2 cellular contexts compared by ENCODE assay signal in the genomic region with DNA sequence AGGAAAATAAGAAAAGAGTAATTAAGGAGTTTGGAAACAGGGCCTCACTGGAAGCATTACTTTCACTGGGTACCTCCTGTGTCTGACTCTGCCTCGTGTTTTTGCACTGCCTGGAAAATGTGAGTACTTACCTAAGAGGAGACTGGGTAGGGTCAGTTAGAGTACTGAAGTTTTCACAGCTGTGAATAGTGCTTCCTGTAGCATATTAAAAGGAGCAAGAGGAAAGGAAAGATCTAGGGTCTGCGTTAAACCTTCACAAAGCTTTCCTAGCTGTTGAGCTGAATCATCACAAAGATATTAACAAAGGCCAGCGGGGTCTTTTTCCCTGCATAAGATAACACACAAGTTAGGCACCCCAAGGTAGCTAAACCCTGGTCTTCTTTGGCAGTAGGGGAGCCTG.
TF ChIP-seq lines count a peak whose summit lies in the region.

No MANE protein-coding gene starts in this region.

TF ChIP-seq in GM23338, 12 proteins besides CTCF, POLR2A, EP300 and RAD21 (continued from another document):
- TF ChIP-seq, protein P1, sequence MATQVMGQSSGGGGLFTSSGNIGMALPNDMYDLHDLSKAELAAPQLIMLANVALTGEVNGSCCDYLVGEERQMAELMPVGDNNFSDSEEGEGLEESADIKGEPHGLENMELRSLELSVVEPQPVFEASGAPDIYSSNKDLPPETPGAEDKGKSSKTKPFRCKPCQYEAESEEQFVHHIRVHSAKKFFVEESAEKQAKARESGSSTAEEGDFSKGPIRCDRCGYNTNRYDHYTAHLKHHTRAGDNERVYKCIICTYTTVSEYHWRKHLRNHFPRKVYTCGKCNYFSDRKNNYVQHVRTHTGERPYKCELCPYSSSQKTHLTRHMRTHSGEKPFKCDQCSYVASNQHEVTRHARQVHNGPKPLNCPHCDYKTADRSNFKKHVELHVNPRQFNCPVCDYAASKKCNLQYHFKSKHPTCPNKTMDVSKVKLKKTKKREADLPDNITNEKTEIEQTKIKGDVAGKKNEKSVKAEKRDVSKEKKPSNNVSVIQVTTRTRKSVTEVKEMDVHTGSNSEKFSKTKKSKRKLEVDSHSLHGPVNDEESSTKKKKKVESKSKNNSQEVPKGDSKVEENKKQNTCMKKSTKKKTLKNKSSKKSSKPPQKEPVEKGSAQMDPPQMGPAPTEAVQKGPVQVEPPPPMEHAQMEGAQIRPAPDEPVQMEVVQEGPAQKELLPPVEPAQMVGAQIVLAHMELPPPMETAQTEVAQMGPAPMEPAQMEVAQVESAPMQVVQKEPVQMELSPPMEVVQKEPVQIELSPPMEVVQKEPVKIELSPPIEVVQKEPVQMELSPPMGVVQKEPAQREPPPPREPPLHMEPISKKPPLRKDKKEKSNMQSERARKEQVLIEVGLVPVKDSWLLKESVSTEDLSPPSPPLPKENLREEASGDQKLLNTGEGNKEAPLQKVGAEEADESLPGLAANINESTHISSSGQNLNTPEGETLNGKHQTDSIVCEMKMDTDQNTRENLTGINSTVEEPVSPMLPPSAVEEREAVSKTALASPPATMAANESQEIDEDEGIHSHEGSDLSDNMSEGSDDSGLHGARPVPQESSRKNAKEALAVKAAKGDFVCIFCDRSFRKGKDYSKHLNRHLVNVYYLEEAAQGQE (IDR thresholded peaks at IDR 0.05; ENCODE audit: unreplicated experiment) = no peak
- no peak for TF ChIP-seq CREB1 (CRISPR knock-in tag; IDR thresholded peaks at IDR 0.05; ENCODE audit: low read depth)
- TF ChIP-seq STAT1 (IDR thresholded peaks at IDR 0.05; ENCODE audit: unreplicated experiment) = no peak
- TF ChIP-seq EZH2 (IDR thresholded peaks at IDR 0.05; ENCODE audit: low read depth, unreplicated experiment) = no peak
- no peak for TF ChIP-seq ZNF114 (CRISPR knock-in tag; IDR thresholded peaks at IDR 0.05)
- TF ChIP-seq ZNF331 (CRISPR knock-in tag; IDR thresholded peaks at IDR 0.05; ENCODE audit: low read depth) = no peak
- no peak for TF ChIP-seq POLR2AphosphoS5 (IDR thresholded peaks at IDR 0.05; ENCODE audit: low read depth)
- no peak for TF ChIP-seq JUNB (IDR thresholded peaks at IDR 0.05; ENCODE audit: unreplicated experiment)
- TF ChIP-seq EZH2phosphoT487 (IDR thresholded peaks at IDR 0.05; ENCODE audit: unreplicated experiment) = no peak
- TF ChIP-seq, protein P2, sequence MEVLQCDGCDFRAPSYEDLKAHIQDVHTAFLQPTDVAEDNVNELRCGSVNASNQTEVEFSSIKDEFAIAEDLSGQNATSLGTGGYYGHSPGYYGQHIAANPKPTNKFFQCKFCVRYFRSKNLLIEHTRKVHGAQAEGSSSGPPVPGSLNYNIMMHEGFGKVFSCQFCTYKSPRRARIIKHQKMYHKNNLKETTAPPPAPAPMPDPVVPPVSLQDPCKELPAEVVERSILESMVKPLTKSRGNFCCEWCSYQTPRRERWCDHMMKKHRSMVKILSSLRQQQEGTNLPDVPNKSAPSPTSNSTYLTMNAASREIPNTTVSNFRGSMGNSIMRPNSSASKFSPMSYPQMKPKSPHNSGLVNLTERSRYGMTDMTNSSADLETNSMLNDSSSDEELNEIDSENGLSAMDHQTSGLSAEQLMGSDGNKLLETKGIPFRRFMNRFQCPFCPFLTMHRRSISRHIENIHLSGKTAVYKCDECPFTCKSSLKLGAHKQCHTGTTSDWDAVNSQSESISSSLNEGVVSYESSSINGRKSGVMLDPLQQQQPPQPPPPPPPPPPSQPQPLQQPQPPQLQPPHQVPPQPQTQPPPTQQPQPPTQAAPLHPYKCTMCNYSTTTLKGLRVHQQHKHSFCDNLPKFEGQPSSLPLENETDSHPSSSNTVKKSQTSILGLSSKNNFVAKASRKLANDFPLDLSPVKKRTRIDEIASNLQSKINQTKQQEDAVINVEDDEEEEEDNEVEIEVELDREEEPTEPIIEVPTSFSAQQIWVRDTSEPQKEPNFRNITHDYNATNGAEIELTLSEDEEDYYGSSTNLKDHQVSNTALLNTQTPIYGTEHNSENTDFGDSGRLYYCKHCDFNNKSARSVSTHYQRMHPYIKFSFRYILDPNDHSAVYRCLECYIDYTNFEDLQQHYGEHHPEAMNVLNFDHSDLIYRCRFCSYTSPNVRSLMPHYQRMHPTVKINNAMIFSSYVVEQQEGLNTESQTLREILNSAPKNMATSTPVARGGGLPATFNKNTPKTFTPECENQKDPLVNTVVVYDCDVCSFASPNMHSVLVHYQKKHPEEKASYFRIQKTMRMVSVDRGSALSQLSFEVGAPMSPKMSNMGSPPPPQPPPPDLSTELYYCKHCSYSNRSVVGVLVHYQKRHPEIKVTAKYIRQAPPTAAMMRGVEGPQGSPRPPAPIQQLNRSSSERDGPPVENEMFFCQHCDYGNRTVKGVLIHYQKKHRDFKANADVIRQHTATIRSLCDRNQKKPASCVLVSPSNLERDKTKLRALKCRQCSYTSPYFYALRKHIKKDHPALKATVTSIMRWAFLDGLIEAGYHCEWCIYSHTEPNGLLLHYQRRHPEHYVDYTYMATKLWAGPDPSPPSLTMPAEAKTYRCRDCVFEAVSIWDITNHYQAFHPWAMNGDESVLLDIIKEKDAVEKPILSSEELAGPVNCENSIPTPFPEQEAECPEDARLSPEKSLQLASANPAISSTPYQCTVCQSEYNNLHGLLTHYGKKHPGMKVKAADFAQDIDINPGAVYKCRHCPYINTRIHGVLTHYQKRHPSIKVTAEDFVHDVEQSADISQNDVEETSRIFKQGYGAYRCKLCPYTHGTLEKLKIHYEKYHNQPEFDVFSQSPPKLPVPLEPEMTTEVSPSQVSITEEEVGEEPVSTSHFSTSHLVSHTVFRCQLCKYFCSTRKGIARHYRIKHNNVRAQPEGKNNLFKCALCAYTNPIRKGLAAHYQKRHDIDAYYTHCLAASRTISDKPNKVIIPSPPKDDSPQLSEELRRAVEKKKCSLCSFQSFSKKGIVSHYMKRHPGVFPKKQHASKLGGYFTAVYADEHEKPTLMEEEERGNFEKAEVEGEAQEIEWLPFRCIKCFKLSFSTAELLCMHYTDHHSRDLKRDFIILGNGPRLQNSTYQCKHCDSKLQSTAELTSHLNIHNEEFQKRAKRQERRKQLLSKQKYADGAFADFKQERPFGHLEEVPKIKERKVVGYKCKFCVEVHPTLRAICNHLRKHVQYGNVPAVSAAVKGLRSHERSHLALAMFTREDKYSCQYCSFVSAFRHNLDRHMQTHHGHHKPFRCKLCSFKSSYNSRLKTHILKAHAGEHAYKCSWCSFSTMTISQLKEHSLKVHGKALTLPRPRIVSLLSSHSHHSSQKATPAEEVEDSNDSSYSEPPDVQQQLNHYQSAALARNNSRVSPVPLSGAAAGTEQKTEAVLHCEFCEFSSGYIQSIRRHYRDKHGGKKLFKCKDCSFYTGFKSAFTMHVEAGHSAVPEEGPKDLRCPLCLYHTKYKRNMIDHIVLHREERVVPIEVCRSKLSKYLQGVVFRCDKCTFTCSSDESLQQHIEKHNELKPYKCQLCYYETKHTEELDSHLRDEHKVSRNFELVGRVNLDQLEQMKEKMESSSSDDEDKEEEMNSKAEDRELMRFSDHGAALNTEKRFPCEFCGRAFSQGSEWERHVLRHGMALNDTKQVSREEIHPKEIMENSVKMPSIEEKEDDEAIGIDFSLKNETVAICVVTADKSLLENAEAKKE (CRISPR knock-in tag; IDR thresholded peaks at IDR 0.05) = no peak

TF ChIP-seq in SK-N-SH treated with all-trans-retinoic acid at 6 μM for 48 hours, 23 proteins besides CTCF, POLR2A, EP300 and RAD21 (continued from another document):
- TF ChIP-seq, protein P3, sequence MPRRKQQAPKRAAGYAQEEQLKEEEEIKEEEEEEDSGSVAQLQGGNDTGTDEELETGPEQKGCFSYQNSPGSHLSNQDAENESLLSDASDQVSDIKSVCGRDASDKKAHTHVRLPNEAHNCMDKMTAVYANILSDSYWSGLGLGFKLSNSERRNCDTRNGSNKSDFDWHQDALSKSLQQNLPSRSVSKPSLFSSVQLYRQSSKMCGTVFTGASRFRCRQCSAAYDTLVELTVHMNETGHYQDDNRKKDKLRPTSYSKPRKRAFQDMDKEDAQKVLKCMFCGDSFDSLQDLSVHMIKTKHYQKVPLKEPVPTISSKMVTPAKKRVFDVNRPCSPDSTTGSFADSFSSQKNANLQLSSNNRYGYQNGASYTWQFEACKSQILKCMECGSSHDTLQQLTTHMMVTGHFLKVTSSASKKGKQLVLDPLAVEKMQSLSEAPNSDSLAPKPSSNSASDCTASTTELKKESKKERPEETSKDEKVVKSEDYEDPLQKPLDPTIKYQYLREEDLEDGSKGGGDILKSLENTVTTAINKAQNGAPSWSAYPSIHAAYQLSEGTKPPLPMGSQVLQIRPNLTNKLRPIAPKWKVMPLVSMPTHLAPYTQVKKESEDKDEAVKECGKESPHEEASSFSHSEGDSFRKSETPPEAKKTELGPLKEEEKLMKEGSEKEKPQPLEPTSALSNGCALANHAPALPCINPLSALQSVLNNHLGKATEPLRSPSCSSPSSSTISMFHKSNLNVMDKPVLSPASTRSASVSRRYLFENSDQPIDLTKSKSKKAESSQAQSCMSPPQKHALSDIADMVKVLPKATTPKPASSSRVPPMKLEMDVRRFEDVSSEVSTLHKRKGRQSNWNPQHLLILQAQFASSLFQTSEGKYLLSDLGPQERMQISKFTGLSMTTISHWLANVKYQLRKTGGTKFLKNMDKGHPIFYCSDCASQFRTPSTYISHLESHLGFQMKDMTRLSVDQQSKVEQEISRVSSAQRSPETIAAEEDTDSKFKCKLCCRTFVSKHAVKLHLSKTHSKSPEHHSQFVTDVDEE (CRISPR knock-in tag; IDR thresholded peaks at IDR 0.05) = no peak
- TF ChIP-seq ARNTL (CRISPR knock-in tag; IDR thresholded peaks at IDR 0.05; ENCODE audit: borderline replicate concordance, low read depth) (no peak), ISL1 (CRISPR knock-in tag; IDR thresholded peaks at IDR 0.05) (no peak), OSR1 (CRISPR knock-in tag; IDR thresholded peaks at IDR 0.05) (no peak), GLIS3 (CRISPR knock-in tag; IDR thresholded peaks at IDR 0.05) (no peak), SNAI2 (CRISPR knock-in tag; IDR thresholded peaks at IDR 0.05) (no peak), ZNF8 (CRISPR knock-in tag; IDR thresholded peaks at IDR 0.05) (no peak), ZFP3 (CRISPR knock-in tag; IDR thresholded peaks at IDR 0.05) (no peak)
- TF ChIP-seq, protein P4, sequence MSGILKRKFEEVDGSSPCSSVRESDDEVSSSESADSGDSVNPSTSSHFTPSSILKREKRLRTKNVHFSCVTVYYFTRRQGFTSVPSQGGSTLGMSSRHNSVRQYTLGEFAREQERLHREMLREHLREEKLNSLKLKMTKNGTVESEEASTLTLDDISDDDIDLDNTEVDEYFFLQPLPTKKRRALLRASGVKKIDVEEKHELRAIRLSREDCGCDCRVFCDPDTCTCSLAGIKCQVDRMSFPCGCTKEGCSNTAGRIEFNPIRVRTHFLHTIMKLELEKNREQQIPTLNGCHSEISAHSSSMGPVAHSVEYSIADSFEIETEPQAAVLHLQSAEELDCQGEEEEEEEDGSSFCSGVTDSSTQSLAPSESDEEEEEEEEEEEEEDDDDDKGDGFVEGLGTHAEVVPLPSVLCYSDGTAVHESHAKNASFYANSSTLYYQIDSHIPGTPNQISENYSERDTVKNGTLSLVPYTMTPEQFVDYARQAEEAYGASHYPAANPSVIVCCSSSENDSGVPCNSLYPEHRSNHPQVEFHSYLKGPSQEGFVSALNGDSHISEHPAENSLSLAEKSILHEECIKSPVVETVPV (CRISPR knock-in tag; IDR thresholded peaks at IDR 0.05) = no peak
